1 cellular context compared by ENCODE assay signal in the genomic region with DNA sequence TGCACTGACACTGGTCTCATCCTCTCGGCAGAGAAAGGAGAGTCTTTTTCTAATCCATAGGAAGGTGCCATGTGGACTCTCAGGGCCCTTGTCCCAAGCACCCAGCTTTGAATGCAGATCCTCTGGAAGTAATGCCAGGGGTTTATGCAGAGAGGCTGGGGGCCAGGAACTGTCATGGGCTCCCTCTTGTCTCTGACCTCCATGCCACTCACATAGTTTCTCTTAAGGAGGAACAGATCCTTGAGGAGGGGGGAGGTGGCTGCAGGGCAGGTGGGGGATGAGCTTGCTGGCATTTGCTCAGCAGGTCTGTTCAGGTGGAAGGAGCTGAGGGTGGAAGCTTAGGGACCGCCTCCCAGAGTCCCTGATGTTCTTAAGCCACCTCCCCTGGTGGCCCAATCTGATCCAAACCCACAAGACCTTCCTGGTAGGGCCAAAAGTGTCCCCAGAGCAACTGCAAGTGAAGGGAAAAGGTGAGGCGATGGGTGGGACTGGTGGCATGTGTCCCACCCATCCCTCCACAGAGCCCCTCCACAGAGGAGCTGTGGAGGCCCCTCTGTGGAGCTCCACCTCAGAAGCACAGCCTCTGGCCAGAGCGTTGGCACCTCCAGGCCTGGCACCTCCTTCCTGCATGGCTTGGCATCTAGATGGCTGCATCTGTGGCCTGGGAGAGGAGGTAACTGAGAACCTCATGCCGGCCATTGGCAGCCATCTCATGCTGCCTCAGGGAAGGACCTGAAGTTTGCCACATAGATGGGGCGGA.
TF ChIP-seq lines count a peak whose summit lies in the region.

No MANE protein-coding gene starts in this region.

TF ChIP-seq in H1, 55 proteins besides CTCF, POLR2A, EP300 and RAD21:
- TF ChIP-seq RXRA (IDR thresholded peaks at IDR 0.05; ENCODE audit: insufficient read depth, low read depth, low read length) (no peak), SIN3A (conservative IDR thresholded peaks at IDR 0.05 in 1 of 2, IDR thresholded peaks at IDR 0.05 in 1 of 2; ENCODE audit: low read depth in 1 of 2, low read length in 2 of 2) (no peak), HDAC6 (IDR thresholded peaks at IDR 0.05; ENCODE audit: low read depth, low read length) (no peak), SIX5 (IDR thresholded peaks at IDR 0.05; ENCODE audit: low read depth, low read length) (no peak), CBX8 (IDR thresholded peaks at IDR 0.05; ENCODE audit: borderline replicate concordance, low read depth, low read length) (no peak), SP4 (IDR thresholded peaks at IDR 0.05; ENCODE audit: low read length) (no peak), JUN (IDR thresholded peaks at IDR 0.05; ENCODE audit: low read depth, low read length) (no peak), TAF1 (IDR thresholded peaks at IDR 0.05; ENCODE audit: low read depth, low read length) (no peak), NRF1 (IDR thresholded peaks at IDR 0.05; ENCODE audit: low read depth, low read length) (no peak)
